In genomic region chr21:21184771-21185528, GRCh38 we compare ENCODE assay signal across 32 cellular contexts.
"Had no signal": no experiment of that assay in that cellular context is flagged by ENCODE, and none has a peak within 500 bp of the region (broad histone marks: within the 10 kb centered on the region; RNA-seq: fewer than 3 reads in every experiment).

No MANE protein-coding gene starts in this region.

- H3K27ac Mint-ChIP-seq: activated CD4-positive, alpha-beta memory T cell treated with anti-CD3 and anti-CD28 coated beads for 36 hours; activated CD4-positive, alpha-beta T cell treated with anti-CD3 and anti-CD28 coated beads for 36 hours; activated CD4-positive, alpha-beta T cell treated with anti-CD3 and anti-CD28 coated beads, Interleukin-2, amount 10 ng/mL, durations not matched to agents 24 days and 14 days; activated CD8-positive, alpha-beta memory T cell treated with anti-CD3 and anti-CD28 coated beads, Interleukin-2, amount 10 ng/mL, durations not matched to agents 7 days and 5 days; activated CD8-positive, alpha-beta T cell treated with anti-CD3 and anti-CD28 coated beads, Interleukin-2, amount 10 ng/mL, durations not matched to agents 7 days and 5 days; activated naive CD4-positive, alpha-beta T cell treated with anti-CD3 and anti-CD28 coated beads, Interleukin-2, amount 10 ng/mL, durations not matched to agents 7 days and 5 days; activated naive CD4-positive, alpha-beta T cell treated with anti-CD3 and anti-CD28 coated beads, Interleukin-2, amount 50 U/mL, for 72 hours; activated naive CD8-positive, alpha-beta T cell treated with anti-CD3 and anti-CD28 coated beads, Interleukin-2, amount 10 ng/mL, durations not matched to agents 7 days and 5 days; activated T-helper 1 cell treated with anti-CD3 and anti-CD28 coated beads, Interleukin-12 subunit alpha, Interleukin-12 subunit beta, Interleukin-2, Interleukin-4 antibody, amounts not matched to agents 30 ng/mL and 10 ng/mL and 1 ng/mL, durations not matched to agents 14 hours and 24 hours and 36 hours; effector memory CD8-positive, alpha-beta T cell; T-helper 17 cell; T-helper 2 cell treated with Interferon-gamma antibody and Interleukin-4, amounts not matched to agents 5 μg/mL and 100 μg/mL, for 36 hours had no signal

- H3K4me3 ChIP-seq: ascending aorta, esophagus muscularis mucosa, gastrocnemius medialis, heart left ventricle had no signal

- H3K4me1 ChIP-seq: ascending aorta, esophagus muscularis mucosa, foreskin keratinocyte, gastrocnemius medialis, heart left ventricle had no signal

- H3K4me3 Mint-ChIP-seq: activated CD4-positive, alpha-beta memory T cell treated with anti-CD3 and anti-CD28 coated beads for 36 hours; activated CD4-positive, alpha-beta T cell treated with anti-CD3 and anti-CD28 coated beads for 36 hours; activated CD4-positive, alpha-beta T cell treated with anti-CD3 and anti-CD28 coated beads, Interleukin-2, amount 10 ng/mL, durations not matched to agents 24 days and 14 days; activated CD8-positive, alpha-beta memory T cell treated with anti-CD3 and anti-CD28 coated beads, Interleukin-2, amount 10 ng/mL, durations not matched to agents 7 days and 5 days; activated CD8-positive, alpha-beta T cell treated with anti-CD3 and anti-CD28 coated beads, Interleukin-2, amount 10 ng/mL, durations not matched to agents 7 days and 5 days; activated naive CD4-positive, alpha-beta T cell treated with anti-CD3 and anti-CD28 coated beads, Interleukin-2, amount 10 ng/mL, durations not matched to agents 7 days and 5 days; activated naive CD8-positive, alpha-beta T cell treated with anti-CD3 and anti-CD28 coated beads, Interleukin-2, amount 10 ng/mL, durations not matched to agents 7 days and 5 days; activated T-helper 1 cell treated with anti-CD3 and anti-CD28 coated beads, Interleukin-12 subunit alpha, Interleukin-12 subunit beta, Interleukin-2, Interleukin-4 antibody, amounts not matched to agents 30 ng/mL and 10 ng/mL and 1 ng/mL, durations not matched to agents 14 hours and 24 hours and 36 hours; effector memory CD8-positive, alpha-beta T cell; T-helper 17 cell; T-helper 2 cell treated with Interferon-gamma antibody and Interleukin-4, amounts not matched to agents 5 μg/mL and 100 μg/mL, for 36 hours had no signal

- H3K36me3 ChIP-seq: ascending aorta, esophagus muscularis mucosa, gastrocnemius medialis, heart left ventricle had no signal

- H3K4me1 Mint-ChIP-seq: activated CD4-positive, alpha-beta T cell treated with anti-CD3 and anti-CD28 coated beads for 36 hours; activated naive CD4-positive, alpha-beta T cell treated with anti-CD3 and anti-CD28 coated beads, Interleukin-2, amount 10 ng/mL, durations not matched to agents 7 days and 5 days; activated naive CD8-positive, alpha-beta T cell treated with anti-CD3 and anti-CD28 coated beads, Interleukin-2, amount 10 ng/mL, durations not matched to agents 7 days and 5 days; T-helper 17 cell had no signal

- ATAC-seq: activated CD4-positive, alpha-beta T cell treated with anti-CD3 and anti-CD28 coated beads for 36 hours; activated CD8-positive, alpha-beta memory T cell treated with anti-CD3 and anti-CD28 coated beads, Interleukin-2, amount 10 ng/mL, durations not matched to agents 7 days and 5 days; activated CD8-positive, alpha-beta T cell treated with anti-CD3 and anti-CD28 coated beads, Interleukin-2, amount 10 ng/mL, durations not matched to agents 7 days and 5 days; activated naive CD4-positive, alpha-beta T cell treated with anti-CD3 and anti-CD28 coated beads, Interleukin-2, amount 50 U/mL, for 72 hours; effector memory CD8-positive, alpha-beta T cell; foreskin keratinocyte; gastrocnemius medialis; heart left ventricle; T-helper 17 cell had no signal

- H3K9me3 ChIP-seq: ascending aorta, esophagus muscularis mucosa, gastrocnemius medialis, heart left ventricle had no signal

- H3K27ac ChIP-seq: ascending aorta, esophagus muscularis mucosa, foreskin keratinocyte, gastrocnemius medialis, heart left ventricle had no signal

- H3K27me3 Mint-ChIP-seq: activated CD4-positive, alpha-beta memory T cell treated with anti-CD3 and anti-CD28 coated beads for 36 hours; activated CD4-positive, alpha-beta T cell treated with anti-CD3 and anti-CD28 coated beads for 36 hours; activated CD4-positive, alpha-beta T cell treated with anti-CD3 and anti-CD28 coated beads, Interleukin-2, amount 10 ng/mL, durations not matched to agents 24 days and 14 days; activated CD8-positive, alpha-beta memory T cell treated with anti-CD3 and anti-CD28 coated beads, Interleukin-2, amount 10 ng/mL, durations not matched to agents 7 days and 5 days; activated naive CD4-positive, alpha-beta T cell treated with anti-CD3 and anti-CD28 coated beads, Interleukin-2, amount 10 ng/mL, durations not matched to agents 7 days and 5 days; effector memory CD8-positive, alpha-beta T cell; T-helper 17 cell had no signal

- H3K9me3 Mint-ChIP-seq: activated CD4-positive, alpha-beta memory T cell treated with anti-CD3 and anti-CD28 coated beads for 36 hours; activated naive CD4-positive, alpha-beta T cell treated with anti-CD3 and anti-CD28 coated beads, Interleukin-2, amount 10 ng/mL, durations not matched to agents 7 days and 5 days; activated naive CD4-positive, alpha-beta T cell treated with anti-CD3 and anti-CD28 coated beads, Interleukin-2, amount 50 U/mL, for 72 hours; activated T-helper 1 cell treated with anti-CD3 and anti-CD28 coated beads, Interleukin-12 subunit alpha, Interleukin-12 subunit beta, Interleukin-2, Interleukin-4 antibody, amounts not matched to agents 30 ng/mL and 10 ng/mL and 1 ng/mL, durations not matched to agents 14 hours and 24 hours and 36 hours; T-helper 2 cell treated with Interferon-gamma antibody and Interleukin-4, amounts not matched to agents 5 μg/mL and 100 μg/mL, for 36 hours had no signal

- DNase-seq: activated CD4-positive, alpha-beta memory T cell treated with anti-CD3 and anti-CD28 coated beads for 36 hours; activated CD4-positive, alpha-beta T cell treated with anti-CD3 and anti-CD28 coated beads for 36 hours; activated CD4-positive, alpha-beta T cell treated with anti-CD3 and anti-CD28 coated beads, Interleukin-2, amount 10 ng/mL, durations not matched to agents 24 days and 14 days; activated CD4-positive, CD25-positive, alpha-beta regulatory T cell; activated CD4-positive, CD25-positive, alpha-beta regulatory T cell treated with anti-CD3 and anti-CD28 coated beads, Interleukin-2, amount 50 U/mL, for 72 hours; activated CD8-positive, alpha-beta memory T cell treated with anti-CD3 and anti-CD28 coated beads, Interleukin-2, amount 10 ng/mL, durations not matched to agents 7 days and 5 days; activated CD8-positive, alpha-beta memory T cell treated with anti-CD3 and anti-CD28 coated beads, Interleukin-2, amount 50 U/mL, for 4 hours; activated CD8-positive, alpha-beta T cell treated with anti-CD3 and anti-CD28 coated beads, Interleukin-2, amount 10 ng/mL, durations not matched to agents 7 days and 5 days; activated gamma-delta T cell; activated naive CD4-positive, alpha-beta T cell; activated naive CD4-positive, alpha-beta T cell treated with anti-CD3 and anti-CD28 coated beads, Interleukin-2, amount 10 ng/mL, durations not matched to agents 7 days and 5 days; activated naive CD8-positive, alpha-beta T cell treated with anti-CD3 and anti-CD28 coated beads, Interleukin-2, amount 10 ng/mL, durations not matched to agents 7 days and 5 days; activated T-cell treated with anti-CD3 and anti-CD28 coated beads, Interleukin-2, amount 50 U/mL, for 1 hour; activated T-cell treated with anti-CD3 and anti-CD28 coated beads, Interleukin-2, amount 50 U/mL, for 48 hours; caudate nucleus; cortex of kidney; dermis blood vessel endothelial cell; effector CD4-positive, alpha-beta T cell; effector memory CD8-positive, alpha-beta T cell; erythroblast; foreskin keratinocyte; gastrocnemius medialis; glutamatergic neuron; heart left ventricle; T-helper 1 cell; T-helper 17 cell; T1000 had no signal

- H3K36me3 Mint-ChIP-seq: activated CD4-positive, alpha-beta memory T cell treated with anti-CD3 and anti-CD28 coated beads for 36 hours; activated CD8-positive, alpha-beta memory T cell treated with anti-CD3 and anti-CD28 coated beads, Interleukin-2, amount 10 ng/mL, durations not matched to agents 7 days and 5 days; activated naive CD4-positive, alpha-beta T cell treated with anti-CD3 and anti-CD28 coated beads, Interleukin-2, amount 10 ng/mL, durations not matched to agents 7 days and 5 days; activated naive CD4-positive, alpha-beta T cell treated with anti-CD3 and anti-CD28 coated beads, Interleukin-2, amount 50 U/mL, for 72 hours; activated naive CD8-positive, alpha-beta T cell treated with anti-CD3 and anti-CD28 coated beads, Interleukin-2, amount 10 ng/mL, durations not matched to agents 7 days and 5 days had no signal

- H3K27me3 ChIP-seq: ascending aorta, esophagus muscularis mucosa, foreskin keratinocyte, gastrocnemius medialis, heart left ventricle had no signal
